Comparison of ENCODE assay signal across 8 cellular contexts in genomic region chr4:2006956-2007653, GRCh38. TPM values are rescaled to one million over a fixed set of nuclear protein-coding genes. Genes with fewer than 3 reads are reported as not detected.
DNase-seq lines count a peak whose midpoint lies in the region; TF ChIP-seq lines count a peak whose summit lies in the region.
"Had no signal": no experiment of that assay in that cellular context is flagged by ENCODE, and none has a peak within 500 bp of the region (broad histone marks: within the 10 kb centered on the region; RNA-seq: fewer than 3 reads in every experiment).

No MANE protein-coding gene starts in this region.

- no peak for TF ChIP-seq CTCF in HFF-Myc (IDR thresholded peaks at IDR 0.05; ENCODE audit: low read depth, low read length, missing control alignments)
- no peak for TF ChIP-seq CTCF in WI38 (IDR thresholded peaks at IDR 0.05; ENCODE audit: low read depth, low read length)
- TF ChIP-seq CTCF in foreskin fibroblast (IDR thresholded peaks at IDR 0.05; ENCODE audit: low read depth, low read length): no peak
- no peak for TF ChIP-seq CTCF in smooth muscle cell (IDR thresholded peaks at IDR 0.05; ENCODE audit: borderline replicate concordance, insufficient read depth, poor library complexity, severe bottlenecking)

- peaks cover 7% of the 10 kb centered on the region for H3K4me1 ChIP-seq in smooth muscle cell (ENCODE audit: low read depth)

- peak overlapping the region; percentile 98 for H3K4me2 ChIP-seq in smooth muscle cell

- no peak for DNase-seq in HFF-Myc (ENCODE audit: extremely low read depth, low read depth)
- peak; percentile 9 to 37 for DNase-seq in foreskin fibroblast
- DNase-seq in smooth muscle cell (lab: John Stamatoyannopoulos, UW; ENCODE audit: unreplicated experiment): no peak
- DNase-seq in NCI-H1694 (lab: John Stamatoyannopoulos, UW): no peak
- DNase-seq in HEK293T (ENCODE audit: extremely low spot score): no peak
- DNase-seq in cerebellum (ENCODE audit: low spot score): no peak
- DNase-seq: NCI-H1092 treated with DMSO at 0.1 percent for 48 hours had no signal

- no peak overlapping the region for H3K9ac ChIP-seq in smooth muscle cell (ENCODE audit: low read depth)

- H3K27ac ChIP-seq in smooth muscle cell (ENCODE audit: low read depth): no peak overlapping the region

- H3K79me2 ChIP-seq in smooth muscle cell (ENCODE audit: low read depth): peaks cover 67% of the 10 kb centered on the region

- H4K20me1 ChIP-seq in smooth muscle cell (ENCODE audit: low read depth): peaks cover 54% of the 10 kb centered on the region

- peaks cover 5% of the 10 kb centered on the region for H3F3A ChIP-seq in smooth muscle cell (ENCODE audit: low read depth)

- H2AFZ ChIP-seq in smooth muscle cell (ENCODE audit: low read depth): no peak overlapping the region

- CTCF ChIA-PET in HEK293T (lab: Yijun Ruan, JAX): interaction anchor here (0.6 kb wide), 1 partner anchor 33 kb away, joined by 4 read pairs; no protein-coding TSS in a partner anchor

- H3K9me3 ChIP-seq in smooth muscle cell (replicated peaks; ENCODE audit: low read depth): no peaks in the 10 kb centered on the region

- H3K27me3 ChIP-seq in smooth muscle cell (ENCODE audit: low read depth): no peaks in the 10 kb centered on the region

- peak overlapping the region; percentile 78 for H3K4me3 ChIP-seq in HFF-Myc (replicated peaks; ENCODE audit: low read depth, low read length)
- peak overlapping the region; percentile 80 for H3K4me3 ChIP-seq in WI38 (ENCODE audit: low read depth, low read length)
- peak overlapping the region; percentile 85 to 92 for H3K4me3 ChIP-seq in foreskin fibroblast (ENCODE audit: low read depth in 1 of 2, low read length in 2 of 2)
- H3K4me3 ChIP-seq in smooth muscle cell: peak overlapping the region; percentile 100

- no peaks in the 10 kb centered on the region for H3K36me3 ChIP-seq in smooth muscle cell (ENCODE audit: low read depth)

- 94% methylated on average over 15 of the region's 15 CpGs for WGBS in smooth muscle cell (ENCODE audit: low lambda C conversion rate)

- POLR2A ChIA-PET in HEK293T (lab: Yijun Ruan, JAX): interaction anchor here (0.7 to 1.0 kb wide), 2 partner anchors 11 to 150 kb away, joined by 3 read pairs; no protein-coding TSS in a partner anchor

TF ChIP-seq in HEK293T, 16 proteins besides CTCF, POLR2A, EP300 and RAD21:
- TF ChIP-seq FOXA1 (IDR thresholded peaks at IDR 0.05) (no peak), TARDBP (IDR thresholded peaks at IDR 0.05) (no peak), HDGF (IDR thresholded peaks at IDR 0.05; ENCODE audit: borderline replicate concordance) (no peak), SP1 (IDR thresholded peaks at IDR 0.05) (no peak), ZNF384 (IDR thresholded peaks at IDR 0.05) (no peak), NFRKB (IDR thresholded peaks at IDR 0.05) (no peak), L3MBTL2 (conservative IDR thresholded peaks at IDR 0.05) (no peak), FOXK2 (IDR thresholded peaks at IDR 0.05) (no peak), ARNT (IDR thresholded peaks at IDR 0.05) (no peak), SUZ12 (IDR thresholded peaks at IDR 0.05) (no peak), PKNOX1 (IDR thresholded peaks at IDR 0.05) (no peak), CTBP1 (IDR thresholded peaks at IDR 0.05; ENCODE audit: borderline replicate concordance) (no peak), FOXM1 (IDR thresholded peaks at IDR 0.05; ENCODE audit: borderline replicate concordance) (no peak), LEF1 (IDR thresholded peaks at IDR 0.05; ENCODE audit: borderline replicate concordance) (no peak), BHLHE40 (IDR thresholded peaks at IDR 0.05; ENCODE audit: borderline replicate concordance) (no peak), ELF4 (IDR thresholded peaks at IDR 0.05) (no peak)

RNA-seq across cellular contexts. Expression of gene NELFA, which starts 1.7 kb away (rescaled TPM):
- 16.3 and 17.0 TPM in 2 replicates for total RNA-seq in smooth muscle cell
- 33.7 and 36.4 TPM in 2 replicates for polyA plus RNA-seq in smooth muscle cell
- 24.0 TPM for total RNA-seq in cerebellum

RNA-seq across cellular contexts. Expression of gene NAT8L, which starts 52.0 kb away (rescaled TPM):
- total RNA-seq in smooth muscle cell: not detected in 2 replicates
- not detected in 2 replicates for polyA plus RNA-seq in smooth muscle cell
- total RNA-seq in cerebellum: 9.2 TPM

Comparison
In these comparisons a context has a peak if more than half of its experiments do, and no peak if none do; other contexts are left out.
1. DNase-seq: peak in foreskin fibroblast (2 of 2); none in HFF-Myc (single experiment), smooth muscle cell (single experiment), NCI-H1694 (single experiment), HEK293T (single experiment) and cerebellum (single experiment).
2. RNA of gene NAT8L, which starts 52.0 kb away (total RNA-seq): 9.2 TPM in cerebellum (single experiment); not detected in smooth muscle cell; every median in the first group is over 10 times any median in the second.
3. Peak in every context shown above with its lines, with median percentiles within 50 percentile points of each other: H3K4me3 ChIP-seq.